In genomic region chr1:171487038-171487437, GRCh38 we compare ENCODE assay signal across 8 cellular contexts. TPM values are rescaled to one million over a fixed set of nuclear protein-coding genes. Genes with fewer than 3 reads are reported as not detected.
DNase-seq lines count a peak whose midpoint lies in the region; ATAC-seq and TF ChIP-seq lines count a peak whose summit lies in the region.

No MANE protein-coding gene starts in this region.

- ATAC-seq in psoas muscle (no peak), GM21447 (IDR thresholded peaks at IDR 0.05; ENCODE audit: unreplicated experiment) (no peak)

- H3K9ac ChIP-seq in ES-I3 (ENCODE audit: low read depth, low read length), result peak overlapping the region; percentile 94; the same call in 1 of the 2 replicates

- intact Hi-C loops in psoas muscle (cut with DNase I), result loop anchor here in 1 of 2 donors (5.0 kb wide), 1 partner anchor 255 kb away; the partner anchor contains the start of gene VAMP4

- H3K9me3 ChIP-seq in ES-I3 (ENCODE audit: control insufficient read depth, insufficient read depth, low read length), result no peaks in the 10 kb centered on the region
- no peaks in the 10 kb centered on the region for H3K9me3 ChIP-seq in Peyer's patch
- no peaks in the 10 kb centered on the region for H3K9me3 ChIP-seq in psoas muscle

- H3K4me1 ChIP-seq in ES-I3 (ENCODE audit: insufficient read depth, low read length) (no peaks in the 10 kb centered on the region; the same call in 1 of the 2 replicates), Peyer's patch (peaks cover 0 to 38% (median 18%) of the 10 kb centered on the region in 4 donors), psoas muscle (peaks cover 39% of the 10 kb centered on the region)

- H3K4me3 ChIP-seq in Peyer's patch (peak overlapping the region in 3 of 4 donors; percentile 67 to 87 (median 85)), psoas muscle (peak overlapping the region; percentile 97)

- no peaks in the 10 kb centered on the region for H3K36me3 ChIP-seq in ES-I3 (ENCODE audit: insufficient read depth, low read length)
- peaks cover 0 to 3% (median 0%) of the 10 kb centered on the region in 3 donors for H3K36me3 ChIP-seq in Peyer's patch
- peaks cover 0 to 4% of the 10 kb centered on the region in 2 donors for H3K36me3 ChIP-seq in psoas muscle (ENCODE audit: insufficient read depth in 1 of 2, low read depth in 1 of 2)

- H3K27me3 ChIP-seq in Peyer's patch (no peaks in the 10 kb centered on the region), psoas muscle (ENCODE audit: insufficient read depth in 3 of 3, low read length in 2 of 3) (no peaks in the 10 kb centered on the region)

- H3K27ac ChIP-seq in Peyer's patch (no peak overlapping the region), epithelial cell of prostate (peak overlapping the region; percentile 97), psoas muscle (no peak overlapping the region)

- TF ChIP-seq CTCF in Peyer's patch (IDR thresholded peaks at IDR 0.05) (no peak), psoas muscle (IDR thresholded peaks at IDR 0.05) (no peak)

- DNase-seq in Peyer's patch (no peak), epithelial cell of prostate (ENCODE audit: low read depth, low spot score) (no peak), psoas muscle (no peak), NCI-H69 (lab: John Stamatoyannopoulos, UW) (no peak), ecto neural progenitor cell (ENCODE audit: low spot score) (no peak), HT-29 (ENCODE audit: low spot score) (no peak)

- TF ChIP-seq POLR2A in Peyer's patch (IDR thresholded peaks at IDR 0.05), result no peak

RNA-seq across cellular contexts. Expression of gene PRRC2C, which starts 1.7 kb away (rescaled TPM):
- total RNA-seq in Peyer's patch (100 to 1,000 TPM in 3 of 4 donors, 10 to 100 TPM in 1; 94.4 to 233 (median 125) TPM), psoas muscle (10 to 100 TPM; 50.8 to 71.4 (median 65.8) TPM)
- 10 to 100 TPM; 12.7 to 20.4 (median 19.1) TPM for polyA plus RNA-seq in psoas muscle
- 41.8 and 45.1 TPM in 2 replicates for total RNA-seq in HT-29 (2014; rRNA removed; shearing (Covaris generic))
